Comparison of ENCODE assay signal across 7 cellular contexts in the genomic region with DNA sequence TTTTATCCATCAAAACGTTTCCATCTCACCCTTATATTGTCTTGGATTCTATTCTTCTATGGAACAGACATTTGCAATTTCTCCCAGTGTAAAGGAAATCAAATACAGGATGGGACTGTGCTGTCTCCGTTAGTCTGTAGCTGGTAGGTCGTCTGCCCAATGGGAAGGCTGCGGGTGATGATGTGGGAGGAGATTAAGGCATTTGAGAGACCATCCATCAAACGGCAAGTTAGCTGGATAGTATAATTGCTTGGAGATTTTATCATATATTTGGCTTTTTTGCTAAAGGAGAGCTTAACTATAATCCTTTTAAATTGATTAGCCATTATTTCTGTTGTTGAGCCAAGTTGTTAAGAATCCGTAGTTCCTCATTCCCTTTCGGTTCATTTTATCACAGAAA.
"Had no signal": no experiment of that assay in that cellular context is flagged by ENCODE, and none has a peak within 500 bp of the region (broad histone marks: within the 10 kb centered on the region; RNA-seq: fewer than 3 reads in every experiment).

No MANE protein-coding gene starts in this region.

- H3K27ac Mint-ChIP-seq: IgD-negative memory B cell had no signal

- H3K9me3 ChIP-seq: HAP-1 had no signal

- H2AFZ ChIP-seq: GM23248 had no signal

- DNase-seq: GM23248, GOT3, H7, KBM-7 had no signal

- H3K27me3 Mint-ChIP-seq: IgD-negative memory B cell had no signal

- H3K36me3 ChIP-seq: HAP-1 had no signal

- H3K9ac ChIP-seq: GM23248, KMS-11 had no signal

- H3K36me3 Mint-ChIP-seq: IgD-negative memory B cell had no signal

- H3K4me2 ChIP-seq: KMS-11 had no signal

- H3K4me1 ChIP-seq: HAP-1 had no signal

- H3K4me3 Mint-ChIP-seq: IgD-negative memory B cell had no signal

- H3K4me3 ChIP-seq: GM23248, HAP-1 had no signal

- H3K27ac ChIP-seq: GM23248, KMS-11 had no signal
